In genomic region chr10:118042827-118043242, GRCh38 we compare ENCODE assay signal across 20 cellular contexts. TPM values are rescaled to one million over a fixed set of nuclear protein-coding genes. Genes with fewer than 3 reads are reported as not detected.
DNase-seq lines count a peak whose midpoint lies in the region; ATAC-seq, FAIRE-seq and TF ChIP-seq lines count a peak whose summit lies in the region.
"Had no signal": no experiment of that assay in that cellular context is flagged by ENCODE, and none has a peak within 500 bp of the region (broad histone marks: within the 10 kb centered on the region; RNA-seq: fewer than 3 reads in every experiment).

No MANE protein-coding gene starts in this region.

- TF ChIP-seq EP300 in A549 (IDR thresholded peaks at IDR 0.05) = no peak

- H4K20me1 ChIP-seq in Karpas-422 (ENCODE audit: insufficient read depth, low read depth, low read length) = no peaks in the 10 kb centered on the region
- 0 out of 2 replicates have a peak, but pooled peaks cover 3% of the 10 kb centered on the region for H4K20me1 ChIP-seq in GM23248 (ENCODE audit: insufficient read depth)

- CTCF ChIA-PET in A549 (lab: Yijun Ruan, JAX) = interaction anchor here (1.6 kb wide), 1 partner anchor 15 kb away, joined by 3 read pairs; no protein-coding TSS in a partner anchor

- no peak overlapping the region for H4K8ac ChIP-seq in mesenchymal stem cell (ENCODE audit: low read length)

- no peak overlapping the region for H2BK15ac ChIP-seq in mesenchymal stem cell (ENCODE audit: low read depth, poor library complexity, severe bottlenecking)

- no peak overlapping the region for H4K91ac ChIP-seq in mesenchymal stem cell (ENCODE audit: low read length)

- H2BK5ac ChIP-seq in mesenchymal stem cell (ENCODE audit: low read depth, low read length, poor library complexity, severe bottlenecking) = no peak overlapping the region

- no peak overlapping the region for H3K9ac ChIP-seq in Karpas-422 (ENCODE audit: low read length)
- H3K9ac ChIP-seq in mesenchymal stem cell (ENCODE audit: low read length) = no peak overlapping the region
- no peak overlapping the region for H3K9ac ChIP-seq in GM23248

- H3K9me2 ChIP-seq in Karpas-422 (replicated peaks; ENCODE audit: insufficient read depth, low read length) (no peaks in the 10 kb centered on the region; the same call in 1 of the 2 replicates), GM23248 (ENCODE audit: insufficient read depth) (no peaks in the 10 kb centered on the region)

- H3K23ac ChIP-seq in mesenchymal stem cell (ENCODE audit: low read length in 2 of 2) = no peak overlapping the region

- peaks cover 7% of the 10 kb centered on the region for H3K79me1 ChIP-seq in mesenchymal stem cell (replicated peaks; ENCODE audit: low read length, poor library complexity, severe bottlenecking)

- H2AK5ac ChIP-seq in mesenchymal stem cell (ENCODE audit: low read length, severe bottlenecking) = peak overlapping the region; percentile 61

- H2BK120ac ChIP-seq in mesenchymal stem cell (ENCODE audit: low read depth, low read length) = no peak overlapping the region

- 89% methylated on average over 2 of the region's 2 CpGs for WGBS in A549 (ENCODE audit: missing lambda C conversion rate)
- WGBS in mesenchymal stem cell = 100% methylated on average over 2 of the region's 2 CpGs
- WGBS in GM23248 (ENCODE audit: low coverage in 1 of 2, low lambda C conversion rate in 2 of 2, missing lambda C conversion rate in 2 of 2), 2 experiments = 66 to 74% methylated on average over 2 of the region's 2 CpGs
- 84 to 90% (median 88%) methylated on average over 2 of the region's 2 CpGs for WGBS in spleen, 5 donors

- ATAC-seq in A549 (no peak), sciatic nerve (no peak)
- ATAC-seq: activated T-helper 17 cell treated with anti-CD3 and anti-CD28 coated beads, Interleukin-2, amount 50 U/mL, for 72 hours; effector memory CD8-positive, alpha-beta T cell; foreskin keratinocyte; Panc1 had no signal

- in situ Hi-C loops in astrocyte of the spinal cord (cut with HindIII; ENCODE audit: low sequenced_read_pairs) (no loop called here), GM23248 (cut with MboI) (loop anchor here (10.0 kb wide), 1 partner anchor 498 kb away; the partner anchor contains the start of gene EMX2)

- DNase-seq in A549 (ENCODE audit: low read depth in 1 of 2, low spot score in 1 of 2) (no peak), Karpas-422 (no peak), astrocyte of the spinal cord (ENCODE audit: low read depth, low spot score) (peak; percentile 11), mesenchymal stem cell (no peak), GM23248 (no peak), spleen (no peak), sciatic nerve (ENCODE audit: low spot score) (no peak), posterior cingulate gyrus (no peak)
- DNase-seq: activated CD8-positive, alpha-beta memory T cell treated with anti-CD3 and anti-CD28 coated beads for 24 hours; adrenal gland; cerebellar nuclear complex; effector memory CD8-positive, alpha-beta T cell; foreskin keratinocyte; GDM1; NCI-H2029; stimulated activated naive CD4-positive, alpha-beta T cell treated with Interleukin-2 at 50 U/mL for 16 hours had no signal

- peaks cover 80% of the 10 kb centered on the region for H3K79me2 ChIP-seq in Karpas-422 (ENCODE audit: low read length)
- peaks cover 69% of the 10 kb centered on the region for H3K79me2 ChIP-seq in GM23248 (ENCODE audit: insufficient read depth)

- H3K4me3 ChIP-seq in A549 (no peak overlapping the region), Karpas-422 (ENCODE audit: low read length) (no peak overlapping the region), astrocyte of the spinal cord (ENCODE audit: low read depth, low read length) (no peak overlapping the region), mesenchymal stem cell (ENCODE audit: insufficient read depth in 1 of 2, low read depth in 1 of 2, low read length in 2 of 2) (no peak overlapping the region), GM23248 (no peak overlapping the region), spleen (no peak overlapping the region)
- H3K4me3 ChIP-seq: adrenal gland had no signal

- H3K9me3 ChIP-seq in A549 (no peaks in the 10 kb centered on the region), Karpas-422 (ENCODE audit: low read length) (no peaks in the 10 kb centered on the region), mesenchymal stem cell (ENCODE audit: control insufficient read depth, low read length) (no peaks in the 10 kb centered on the region), GM23248 (ENCODE audit: low read depth) (no peaks in the 10 kb centered on the region), spleen (no peaks in the 10 kb centered on the region)
- H3K9me3 ChIP-seq: adrenal gland had no signal

- H3K14ac ChIP-seq in mesenchymal stem cell (ENCODE audit: low read length in 2 of 2) = no peak overlapping the region

- intact Hi-C loops in spleen (cut with DNase I; ENCODE audit: low total_unique reads) = no loop called here
- intact Hi-C loops in sciatic nerve (cut with DNase I) = no loop called here
- intact Hi-C loops in posterior cingulate gyrus (cut with DNase I) = loop anchor here (10.0 kb wide), 2 partner anchors 498 to 668 kb away; partner anchors contain the start of genes EMX2 and PDZD8

- POLR2A ChIA-PET in A549 (lab: Yijun Ruan, JAX) = no interaction called here

- H3K4me2 ChIP-seq in A549 (peak overlapping the region; percentile 19; the same call in 2 of the 3 replicates), Karpas-422 (ENCODE audit: low read depth, low read length, poor library complexity, severe bottlenecking) (peak overlapping the region; percentile 90), mesenchymal stem cell (ENCODE audit: low read length, poor library complexity, severe bottlenecking) (peak overlapping the region; percentile 10), GM23248 (ENCODE audit: unreplicated experiment) (no peak overlapping the region)

- FAIRE-seq in A549 (lab: Jason Lieb, UNC) = no peak
- FAIRE-seq: GM12891, urothelium cell line had no signal

- H3K4me1 ChIP-seq in A549 = peaks cover 50% of the 10 kb centered on the region
- H3K4me1 ChIP-seq in Karpas-422 (ENCODE audit: low read length) = peaks cover 54% of the 10 kb centered on the region
- H3K4me1 ChIP-seq in mesenchymal stem cell (ENCODE audit: control insufficient read depth, insufficient read depth, low read depth, low read length) = peaks cover 5% of the 10 kb centered on the region
- peaks cover 45% of the 10 kb centered on the region for H3K4me1 ChIP-seq in GM23248 (ENCODE audit: insufficient read depth)
- H3K4me1 ChIP-seq in spleen = peaks cover 19 to 77% (median 45%) of the 10 kb centered on the region in 6 donors

- H3K18ac ChIP-seq in mesenchymal stem cell (ENCODE audit: low read depth in 1 of 2, low read length in 2 of 2) = no peak overlapping the region

- H3K27me3 ChIP-seq in Karpas-422 (ENCODE audit: low read length) (no peaks in the 10 kb centered on the region), mesenchymal stem cell (ENCODE audit: control insufficient read depth in 1 of 2, insufficient read depth in 1 of 2, low read length in 2 of 2) (no peaks in the 10 kb centered on the region), GM23248 (replicated peaks; ENCODE audit: insufficient read depth) (no peaks in the 10 kb centered on the region), spleen (replicated peaks in 1 of 7) (no peaks in the 10 kb centered on the region)
- H3K27me3 ChIP-seq: adrenal gland, foreskin keratinocyte had no signal

- TF ChIP-seq CTCF in A549 (IDR thresholded peaks at IDR 0.05) (no peak), astrocyte of the spinal cord (IDR thresholded peaks at IDR 0.05; ENCODE audit: low read depth, low read length) (no peak), spleen (IDR thresholded peaks at IDR 0.05 in 8 of 11, conservative IDR thresholded peaks at IDR 0.05 in 3 of 11) (no peak)

- no peak overlapping the region for H3K4ac ChIP-seq in mesenchymal stem cell (ENCODE audit: low read depth in 1 of 2, low read length in 2 of 2)

- TF ChIP-seq RAD21 in A549 (conservative IDR thresholded peaks at IDR 0.05 in 1 of 2, IDR thresholded peaks at IDR 0.05 in 1 of 2) = no peak

- TF ChIP-seq POLR2A in A549 (IDR thresholded peaks at IDR 0.05; ENCODE audit: low read length) (no peak), spleen (IDR thresholded peaks at IDR 0.05) (no peak)

- no peak overlapping the region for H2BK12ac ChIP-seq in mesenchymal stem cell (ENCODE audit: low read length in 2 of 2)

- H3K36me3 ChIP-seq in Karpas-422 (ENCODE audit: insufficient read depth, low read length) (peaks cover 6% of the 10 kb centered on the region; the same call in 1 of the 2 replicates), mesenchymal stem cell (ENCODE audit: control insufficient read depth in 1 of 2, insufficient read depth in 2 of 2, low read depth in 1 of 2, low read length in 2 of 2) (peaks cover 0 to 13% of the 10 kb centered on the region in 2 experiments), GM23248 (ENCODE audit: low read depth) (no peaks in the 10 kb centered on the region), spleen (peaks cover 0 to 18% (median 0%) of the 10 kb centered on the region in 6 donors)
- H3K36me3 ChIP-seq: adrenal gland had no signal

- H3F3A ChIP-seq in GM23248 (ENCODE audit: insufficient read depth) = peaks cover 11% of the 10 kb centered on the region; the same call in 1 of the 2 replicates

- H3K27ac ChIP-seq in A549 = no peak overlapping the region
- no peak overlapping the region for H3K27ac ChIP-seq in Karpas-422 (ENCODE audit: low read length)
- no peak overlapping the region for H3K27ac ChIP-seq in mesenchymal stem cell (ENCODE audit: low read length, poor library complexity, severe bottlenecking)
- H3K27ac ChIP-seq in GM23248 = no peak overlapping the region
- H3K27ac ChIP-seq in spleen = no peak overlapping the region
- H3K27ac ChIP-seq: adrenal gland, foreskin keratinocyte had no signal

- H2AFZ ChIP-seq in Karpas-422 (ENCODE audit: low read length) = no peak overlapping the region
- no peak overlapping the region for H2AFZ ChIP-seq in mesenchymal stem cell (ENCODE audit: low read depth, low read length)
- no peak overlapping the region for H2AFZ ChIP-seq in GM23248

TF ChIP-seq in A549, 52 proteins besides CTCF, POLR2A, EP300 and RAD21 (continues in another document):
- no peak for TF ChIP-seq FOSB (CRISPR knock-in tag; IDR thresholded peaks at IDR 0.05)
- TF ChIP-seq MAFK (IDR thresholded peaks at IDR 0.05; ENCODE audit: partially characterized antibody) = no peak
- no peak for TF ChIP-seq BHLHE40 (IDR thresholded peaks at IDR 0.05; ENCODE audit: low read depth, low read length)

RNA-seq across cellular contexts. Expression of gene RAB11FIP2, which starts 3.9 kb away (rescaled TPM):
- 21.7 and 29.3 TPM in 2 replicates for polyA plus RNA-seq in A549 (2011; rRNA removed)
- polyA plus RNA-seq in A549 (2012; cell fraction: cytosol; rRNA removed) = 3.3 and 4.3 TPM in 2 replicates
- polyA plus RNA-seq in A549 (2012; cell fraction: nucleus; rRNA removed) = 1.6 and 2.8 TPM in 2 replicates
- polyA plus RNA-seq in A549 (2017; fragmentation: RNase III; extraction: RNeasy Plus Mini Kit Qiagen cat#74134 plus additional on column Dnase treatment) = 10.0 to 11.2 TPM (median 11.1 TPM) in 3 replicates
- 6.3 and 8.9 TPM in 2 replicates for polyA minus RNA-seq in A549 (2011; rRNA and poly(A)+ RNA removed)
- total RNA-seq in Karpas-422 (2014; rRNA removed; shearing (Covaris generic); ENCODE audit: low replicate concordance) = 8.5 and 33.5 TPM in 2 replicates
- polyA plus RNA-seq in mesenchymal stem cell (2013, experiment 1 of 2) = 14.3 TPM
- polyA plus RNA-seq in mesenchymal stem cell (2013, experiment 2 of 2) = 15.3 TPM
- total RNA-seq in GM23248 (2014; rRNA removed; shearing (Covaris generic)) = 13.0 and 16.4 TPM in 2 replicates
- 7.5 and 9.0 TPM in 2 replicates for polyA plus RNA-seq in GM23248 (2016; fragmentation: Nextera tagmentation; extraction: Ambion mirVana)
- 10 to 100 TPM; 18.5 to 38.5 (median 24.0) TPM for total RNA-seq in spleen
- polyA plus RNA-seq in spleen = 1 to 10 TPM; 3.3 to 3.9 (median 3.7) TPM
- total RNA-seq in sciatic nerve = 30.2 TPM
